Comparison of ENCODE assay signal across 8 cellular contexts in genomic region chr2:118014492-118014824, GRCh38. TPM values are rescaled to one million over a fixed set of nuclear protein-coding genes. Genes with fewer than 3 reads are reported as not detected.
DNase-seq lines count a peak whose midpoint lies in the region; ATAC-seq and TF ChIP-seq lines count a peak whose summit lies in the region.

No MANE protein-coding gene starts in this region.

- H3K36me3 Mint-ChIP-seq in WTC11, result no peaks in the 10 kb centered on the region

- H3K4me3 Mint-ChIP-seq in WTC11, result peak overlapping the region; percentile 86

- H3K4me3 ChIP-seq in left ventricle myocardium inferior, result peak overlapping the region; percentile 99
- H3K4me3 ChIP-seq in skin epidermis, result peak overlapping the region; percentile 73 to 99 (median 97)

- peaks cover 48% of the 10 kb centered on the region for H3K4me1 ChIP-seq in left ventricle myocardium inferior

- H3K4me1 Mint-ChIP-seq in WTC11, result peaks cover 20% of the 10 kb centered on the region

- no peaks in the 10 kb centered on the region for H3K27me3 ChIP-seq in left ventricle myocardium inferior (ENCODE audit: low read depth)

- H3K27ac ChIP-seq in left ventricle myocardium inferior (replicated peaks), result peak overlapping the region; percentile 94
- peak overlapping the region in 15 of 21 experiments; percentile 22 to 98 (median 89) for H3K27ac ChIP-seq in skin epidermis

- H3K9me3 ChIP-seq in left ventricle myocardium inferior (replicated peaks), result no peaks in the 10 kb centered on the region

- H3K36me3 ChIP-seq in left ventricle myocardium inferior, result no peaks in the 10 kb centered on the region

- TF ChIP-seq CTCF in WTC11 (IDR thresholded peaks at IDR 0.05) (no peak), left ventricle myocardium inferior (IDR thresholded peaks at IDR 0.05; ENCODE audit: borderline replicate concordance) (no peak)

- peaks cover 4% of the 10 kb centered on the region; the same call in 1 of the 2 replicates for H3K9me3 Mint-ChIP-seq in WTC11

- POLR2A ChIA-PET in WTC11 (lab: Charles Lee), result interaction anchor here (1.4 kb wide), 1 partner anchor 11 kb away, joined by 3 read pairs; no protein-coding TSS in a partner anchor

- peaks cover 52% of the 10 kb centered on the region for H3K27me3 Mint-ChIP-seq in WTC11 (ENCODE audit: low read depth)

- peak; percentile 61 for DNase-seq in NCI-H2227 (lab: John Stamatoyannopoulos, UW; ENCODE audit: unreplicated experiment)
- no peak for DNase-seq in NCI-H2227 treated with DMSO at 0.1 percent for 48 hours (lab: John Stamatoyannopoulos, UW)
- DNase-seq in WTC11 (ENCODE audit: low spot score), result no peak
- DNase-seq in left ventricle myocardium inferior, result no peak
- DNase-seq in SIG-M5 treated with dmso at 0.1 percent for 504 hours (lab: John Stamatoyannopoulos, UW; ENCODE audit: unreplicated experiment), result no peak
- no peak for DNase-seq in activated gamma-delta T cell treated with Interleukin-2 at 50 U/mL for 16 hours

- no peak overlapping the region for H3K27ac Mint-ChIP-seq in WTC11

- intact Hi-C loops in left ventricle myocardium inferior (cut with micrococcal nuclease), result no loop called here

- peak; percentile 17 for ATAC-seq in WTC11
- ATAC-seq in GM21528 (IDR thresholded peaks at IDR 0.05; ENCODE audit: low FRiP score, unreplicated experiment), result no peak

- CTCF ChIA-PET in WTC11 (lab: Charles Lee), result interaction anchor here (0.7 to 1.5 kb wide), 9 partner anchors 10 to 867 kb away, joined by 3 to 31 read pairs (median 5); partner anchors contain the start of gene DDX18

TF ChIP-seq in WTC11, 78 proteins besides CTCF, POLR2A, EP300 and RAD21:
- no peak for TF ChIP-seq FOXK1 (CRISPR knock-in tag; IDR thresholded peaks at IDR 0.05)
- TF ChIP-seq, protein P1, sequence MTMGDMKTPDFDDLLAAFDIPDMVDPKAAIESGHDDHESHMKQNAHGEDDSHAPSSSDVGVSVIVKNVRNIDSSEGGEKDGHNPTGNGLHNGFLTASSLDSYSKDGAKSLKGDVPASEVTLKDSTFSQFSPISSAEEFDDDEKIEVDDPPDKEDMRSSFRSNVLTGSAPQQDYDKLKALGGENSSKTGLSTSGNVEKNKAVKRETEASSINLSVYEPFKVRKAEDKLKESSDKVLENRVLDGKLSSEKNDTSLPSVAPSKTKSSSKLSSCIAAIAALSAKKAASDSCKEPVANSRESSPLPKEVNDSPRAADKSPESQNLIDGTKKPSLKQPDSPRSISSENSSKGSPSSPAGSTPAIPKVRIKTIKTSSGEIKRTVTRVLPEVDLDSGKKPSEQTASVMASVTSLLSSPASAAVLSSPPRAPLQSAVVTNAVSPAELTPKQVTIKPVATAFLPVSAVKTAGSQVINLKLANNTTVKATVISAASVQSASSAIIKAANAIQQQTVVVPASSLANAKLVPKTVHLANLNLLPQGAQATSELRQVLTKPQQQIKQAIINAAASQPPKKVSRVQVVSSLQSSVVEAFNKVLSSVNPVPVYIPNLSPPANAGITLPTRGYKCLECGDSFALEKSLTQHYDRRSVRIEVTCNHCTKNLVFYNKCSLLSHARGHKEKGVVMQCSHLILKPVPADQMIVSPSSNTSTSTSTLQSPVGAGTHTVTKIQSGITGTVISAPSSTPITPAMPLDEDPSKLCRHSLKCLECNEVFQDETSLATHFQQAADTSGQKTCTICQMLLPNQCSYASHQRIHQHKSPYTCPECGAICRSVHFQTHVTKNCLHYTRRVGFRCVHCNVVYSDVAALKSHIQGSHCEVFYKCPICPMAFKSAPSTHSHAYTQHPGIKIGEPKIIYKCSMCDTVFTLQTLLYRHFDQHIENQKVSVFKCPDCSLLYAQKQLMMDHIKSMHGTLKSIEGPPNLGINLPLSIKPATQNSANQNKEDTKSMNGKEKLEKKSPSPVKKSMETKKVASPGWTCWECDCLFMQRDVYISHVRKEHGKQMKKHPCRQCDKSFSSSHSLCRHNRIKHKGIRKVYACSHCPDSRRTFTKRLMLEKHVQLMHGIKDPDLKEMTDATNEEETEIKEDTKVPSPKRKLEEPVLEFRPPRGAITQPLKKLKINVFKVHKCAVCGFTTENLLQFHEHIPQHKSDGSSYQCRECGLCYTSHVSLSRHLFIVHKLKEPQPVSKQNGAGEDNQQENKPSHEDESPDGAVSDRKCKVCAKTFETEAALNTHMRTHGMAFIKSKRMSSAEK (CRISPR knock-in tag; IDR thresholded peaks at IDR 0.05; ENCODE audit: borderline replicate concordance), result no peak
- no peak for TF ChIP-seq ZNF425 (CRISPR knock-in tag; conservative IDR thresholded peaks at IDR 0.05)
- no peak for TF ChIP-seq ZNF396 (CRISPR knock-in tag; IDR thresholded peaks at IDR 0.05; ENCODE audit: borderline replicate concordance)
- TF ChIP-seq TP53 (CRISPR knock-in tag; IDR thresholded peaks at IDR 0.05), result no peak
- no peak for TF ChIP-seq SOX15 (CRISPR knock-in tag; IDR thresholded peaks at IDR 0.05)
- TF ChIP-seq, protein P2, sequence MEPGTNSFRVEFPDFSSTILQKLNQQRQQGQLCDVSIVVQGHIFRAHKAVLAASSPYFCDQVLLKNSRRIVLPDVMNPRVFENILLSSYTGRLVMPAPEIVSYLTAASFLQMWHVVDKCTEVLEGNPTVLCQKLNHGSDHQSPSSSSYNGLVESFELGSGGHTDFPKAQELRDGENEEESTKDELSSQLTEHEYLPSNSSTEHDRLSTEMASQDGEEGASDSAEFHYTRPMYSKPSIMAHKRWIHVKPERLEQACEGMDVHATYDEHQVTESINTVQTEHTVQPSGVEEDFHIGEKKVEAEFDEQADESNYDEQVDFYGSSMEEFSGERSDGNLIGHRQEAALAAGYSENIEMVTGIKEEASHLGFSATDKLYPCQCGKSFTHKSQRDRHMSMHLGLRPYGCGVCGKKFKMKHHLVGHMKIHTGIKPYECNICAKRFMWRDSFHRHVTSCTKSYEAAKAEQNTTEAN (CRISPR knock-in tag; IDR thresholded peaks at IDR 0.05), result no peak
- TF ChIP-seq ELF4 (CRISPR knock-in tag; IDR thresholded peaks at IDR 0.05; ENCODE audit: low read depth), result no peak

RNA-seq across cellular contexts. Expression of gene CCDC93, which starts 0.6 kb away (rescaled TPM):
- total RNA-seq in WTC11 (2021), result 14.0 to 16.9 TPM (median 16.4 TPM) in 3 replicates
- total RNA-seq in left ventricle myocardium inferior, result 22.8 TPM
